Comparison of ENCODE assay signal across 18 cellular contexts in the genomic region with DNA sequence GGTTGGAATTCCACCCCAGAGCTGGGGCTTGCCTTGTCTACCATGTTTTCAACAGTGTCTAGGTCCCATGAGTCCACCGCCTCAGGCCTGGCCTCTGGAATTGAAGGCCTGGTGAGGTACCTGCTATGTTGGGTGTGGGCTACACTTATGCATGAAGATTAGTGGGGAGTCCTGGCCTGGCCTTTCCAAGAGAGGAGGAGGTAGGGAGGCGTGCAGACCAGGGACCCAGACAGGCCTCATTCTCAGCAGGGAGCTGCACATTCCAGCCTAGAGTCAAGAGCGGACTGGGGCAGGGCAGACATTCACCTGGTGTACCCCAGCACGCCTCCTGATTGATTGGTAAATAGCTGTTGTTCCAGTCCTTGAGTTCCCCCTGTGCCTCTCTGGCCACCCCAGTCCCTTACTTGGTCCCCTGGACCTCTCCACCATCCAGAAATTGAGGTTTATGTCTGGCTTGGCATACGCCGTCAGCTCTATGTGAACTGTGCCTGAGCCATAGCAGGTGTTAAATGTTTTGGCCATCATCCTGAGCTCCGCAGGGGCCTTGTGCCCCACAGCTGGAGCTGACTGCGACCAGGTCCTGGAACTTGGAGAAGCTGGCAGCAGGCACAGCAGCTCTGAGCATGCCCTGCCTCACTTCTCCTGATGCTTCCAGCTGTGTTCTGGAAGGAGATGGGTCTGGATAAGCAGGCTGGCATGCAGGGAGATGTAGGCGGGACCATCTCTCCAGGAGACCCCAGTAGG.
"Had no signal": no experiment of that assay in that cellular context is flagged by ENCODE, and none has a peak within 500 bp of the region (broad histone marks: within the 10 kb centered on the region; RNA-seq: fewer than 3 reads in every experiment).

No MANE protein-coding gene starts in this region.

- H3K27ac ChIP-seq: cardiac muscle cell, esophagus squamous epithelium, tibial artery, VCaP had no signal

- H3K4me3 ChIP-seq: cardiac muscle cell, esophagus squamous epithelium, pancreas, tibial artery had no signal

- H3K27me3 Mint-ChIP-seq: activated naive CD8-positive, alpha-beta T cell had no signal

- FAIRE-seq: pancreas, urothelium cell line had no signal

- H3K4me3 Mint-ChIP-seq: activated naive CD8-positive, alpha-beta T cell; effector memory CD8-positive, alpha-beta T cell; immature natural killer cell; memory B cell; neural crest cell; T-helper 17 cell had no signal

- DNase-seq: activated CD4-positive, alpha-beta T cell treated with anti-CD3 and anti-CD28 coated beads for 1 hour; activated gamma-delta T cell treated with Interleukin-2 at 50 U/mL for 16 hours; effector memory CD8-positive, alpha-beta T cell; esophagus squamous epithelium; immature natural killer cell; left ventricle myocardium superior; stimulated activated CD4-positive, alpha-beta T cell treated with anti-CD3 and anti-CD28 coated beads, Interleukin-2, amount 100 ng/mL, for 24 hours; stimulated activated naive CD8-positive, alpha-beta T cell treated with anti-CD3 and anti-CD28 coated beads, Interleukin-15, Interleukin-2, amounts not matched to agents 100 U/mL and 50 U/mL, for 24 hours; substantia nigra; T-helper 17 cell had no signal

- H3K36me3 Mint-ChIP-seq: activated naive CD8-positive, alpha-beta T cell; immature natural killer cell; memory B cell had no signal

- H3K36me3 ChIP-seq: cardiac muscle cell, esophagus squamous epithelium, pancreas, tibial artery had no signal

- H3K27me3 ChIP-seq: cardiac muscle cell, pancreas had no signal

- ATAC-seq: effector memory CD8-positive, alpha-beta T cell; left ventricle myocardium superior; pancreas; stimulated activated naive CD8-positive, alpha-beta T cell treated with anti-CD3 and anti-CD28 coated beads, Interleukin-15, Interleukin-2, amounts not matched to agents 100 U/mL and 50 U/mL, for 24 hours; T-helper 17 cell had no signal

- H3K9me3 Mint-ChIP-seq: effector memory CD8-positive, alpha-beta T cell; immature natural killer cell; memory B cell; neural crest cell had no signal

- H3K27ac Mint-ChIP-seq: activated naive CD8-positive, alpha-beta T cell; effector memory CD8-positive, alpha-beta T cell; immature natural killer cell; memory B cell; T-helper 17 cell had no signal

- H3K4me1 Mint-ChIP-seq: immature natural killer cell, neural crest cell had no signal

- H3K4me1 ChIP-seq: esophagus squamous epithelium, pancreas, tibial artery had no signal

- H3K9me3 ChIP-seq: esophagus squamous epithelium, pancreas, tibial artery had no signal
